ENCODE assay signal across 11 cellular contexts in genomic region chr2:17658251-17658843, GRCh38.
DNase-seq lines count a peak whose midpoint lies in the region; ATAC-seq and TF ChIP-seq lines count a peak whose summit lies in the region.
"Had no signal": no experiment of that assay in that cellular context is flagged by ENCODE, and none has a peak within 500 bp of the region (broad histone marks: within the 10 kb centered on the region; RNA-seq: fewer than 3 reads in every experiment).

No MANE protein-coding gene starts in this region.

- in situ Hi-C loops in GM13977 (cut with MboI; ENCODE audit: low pct_unique_long_range_greater_than_20kb, low sequenced_read_pairs, unreplicated experiment) = no loop called here

- no peaks in the 10 kb centered on the region for H3K27me3 ChIP-seq in testis
- H3K27me3 ChIP-seq: gastrocnemius medialis had no signal

- H3K4me1 ChIP-seq in testis = peaks cover 17% of the 10 kb centered on the region

- H3K36me3 Mint-ChIP-seq in natural killer cell (no peaks in the 10 kb centered on the region), T-helper 17 cell (ENCODE audit: low read depth) (peaks cover 7% of the 10 kb centered on the region)

- H3K27ac Mint-ChIP-seq in natural killer cell (no peak overlapping the region), T-helper 17 cell (no peak overlapping the region)
- H3K27ac Mint-ChIP-seq: activated naive CD8-positive, alpha-beta T cell had no signal

- peak; percentile 62 for ATAC-seq in GM21717 (IDR thresholded peaks at IDR 0.05; ENCODE audit: unreplicated experiment)
- no peak for ATAC-seq in natural killer cell
- no peak for ATAC-seq in T-helper 17 cell
- ATAC-seq: gastrocnemius medialis had no signal

- no peaks in the 10 kb centered on the region for H3K9me3 Mint-ChIP-seq in natural killer cell

- peak; percentile 54 for DNase-seq in GM13977 (ENCODE audit: low spot score)
- DNase-seq in HT1080 (ENCODE audit: low read depth) = peak; percentile 87
- peak; percentile 19 for DNase-seq in fibroblast of villous mesenchyme (ENCODE audit: low read depth)
- DNase-seq in natural killer cell = no peak
- DNase-seq in T-helper 17 cell = no peak
- DNase-seq in activated CD4-positive, CD25-positive, alpha-beta regulatory T cell (lab: John Stamatoyannopoulos, UW) = no peak
- DNase-seq in testis = no peak
- DNase-seq: gastrocnemius medialis, NCI-H187 treated with DMSO at 0.1 percent for 48 hours had no signal

- TF ChIP-seq CTCF in GM13977 (IDR thresholded peaks at IDR 0.05; ENCODE audit: extremely low read depth, insufficient read depth, missing control alignments) (no peak), fibroblast of villous mesenchyme (IDR thresholded peaks at IDR 0.05; ENCODE audit: insufficient read depth, low read depth, low read length) (no peak), natural killer cell (IDR thresholded peaks at IDR 0.05) (no peak), testis (IDR thresholded peaks at IDR 0.05) (no peak)

- H3K4me3 Mint-ChIP-seq in natural killer cell (no peak overlapping the region), T-helper 17 cell (no peak overlapping the region)
- H3K4me3 Mint-ChIP-seq: activated naive CD8-positive, alpha-beta T cell had no signal

- H3K27ac ChIP-seq in testis = no peak overlapping the region
- H3K27ac ChIP-seq: gastrocnemius medialis had no signal

- H3K4me1 Mint-ChIP-seq in natural killer cell = no peaks in the 10 kb centered on the region
- peaks cover 17% of the 10 kb centered on the region for H3K4me1 Mint-ChIP-seq in T-helper 17 cell

- intact Hi-C loops in natural killer cell (cut with micrococcal nuclease) = no loop called here
- intact Hi-C loops in testis (cut with DNase I; ENCODE audit: low total_unique reads) = no loop called here

- H3K4me3 ChIP-seq in fibroblast of villous mesenchyme (ENCODE audit: low read depth, low read length) = no peak overlapping the region
- H3K4me3 ChIP-seq in testis = no peak overlapping the region
- H3K4me3 ChIP-seq: gastrocnemius medialis had no signal

- H3K9me3 ChIP-seq in T-helper 17 cell (ENCODE audit: control insufficient read depth, low read length, poor library complexity, severe bottlenecking) = no peaks in the 10 kb centered on the region
- H3K9me3 ChIP-seq in testis = no peaks in the 10 kb centered on the region
- H3K9me3 ChIP-seq: gastrocnemius medialis had no signal

- H3K27me3 Mint-ChIP-seq in natural killer cell (ENCODE audit: low read depth in 2 of 2) (no peaks in the 10 kb centered on the region), T-helper 17 cell (no peaks in the 10 kb centered on the region)
- H3K27me3 Mint-ChIP-seq: activated naive CD8-positive, alpha-beta T cell had no signal

- 70 to 77% methylated on average over 6 of the region's 6 CpGs for WGBS in testis, 2 donors

- TF ChIP-seq POLR2A in testis (IDR thresholded peaks at IDR 0.05) = no peak

- H3K36me3 ChIP-seq in testis (ENCODE audit: low read depth, missing control alignments) = no peaks in the 10 kb centered on the region
- H3K36me3 ChIP-seq: gastrocnemius medialis had no signal

Comparison
In these comparisons a context has a peak if more than half of its experiments do, and no peak if none do; other contexts are left out.
1. DNase-seq: peak in GM13977 (single experiment), HT1080 (single experiment) and fibroblast of villous mesenchyme (single experiment); none in natural killer cell (single experiment), T-helper 17 cell (0 of 3), activated CD4-positive, CD25-positive, alpha-beta regulatory T cell (0 of 4) and testis (single experiment).